ENCODE assay signal across 12 cellular contexts in the genomic region with DNA sequence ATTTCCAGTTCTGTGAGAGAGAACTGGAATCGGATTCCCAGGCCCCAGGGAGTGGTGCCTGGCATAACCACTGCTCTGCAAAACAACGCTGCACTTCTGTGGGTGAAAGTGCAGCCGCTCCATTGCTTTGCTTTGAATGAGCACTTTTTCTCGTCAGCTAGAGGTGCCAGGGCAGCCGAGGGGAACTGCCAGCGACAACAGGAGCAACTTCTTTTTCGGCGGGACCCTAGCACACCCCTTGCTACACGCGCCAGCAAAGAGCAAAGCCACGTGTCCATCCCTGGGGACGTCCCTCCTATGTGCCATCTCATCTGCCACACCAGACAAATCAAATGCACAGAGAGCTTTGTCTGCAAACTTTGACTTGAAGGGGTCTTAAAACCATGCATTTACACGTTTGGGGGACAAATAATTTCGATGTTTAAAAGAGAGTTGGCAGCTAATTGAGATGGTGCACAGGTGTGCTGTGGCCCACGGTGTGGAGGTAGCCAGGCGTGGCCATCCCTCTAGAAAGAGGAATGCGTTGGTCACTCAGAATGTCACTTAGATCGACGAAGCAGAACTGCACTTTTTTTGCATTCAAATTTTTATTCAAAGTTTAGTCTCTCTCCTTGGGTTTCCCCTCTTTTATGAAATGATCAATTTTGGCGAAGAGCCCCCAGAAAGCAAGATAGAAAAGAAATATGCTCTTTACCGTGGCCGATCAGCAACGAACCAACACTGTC.
DNase-seq lines count a peak whose midpoint lies in the region; ATAC-seq and TF ChIP-seq lines count a peak whose summit lies in the region.
"Had no signal": no experiment of that assay in that cellular context is flagged by ENCODE, and none has a peak within 500 bp of the region (broad histone marks: within the 10 kb centered on the region; RNA-seq: fewer than 3 reads in every experiment).

No MANE protein-coding gene starts in this region.

- H3K9me3 ChIP-seq in upper lobe of right lung: no peaks in the 10 kb centered on the region

- no peaks in the 10 kb centered on the region for H3K27me3 ChIP-seq in upper lobe of right lung

- no peaks in the 10 kb centered on the region for H3K36me3 ChIP-seq in upper lobe of right lung

- H3K27ac ChIP-seq in upper lobe of right lung: no peak overlapping the region
- H3K27ac ChIP-seq: KMS-11 had no signal

- intact Hi-C loops in upper lobe of right lung (cut with DNase I): no loop called here

- H3K4me3 ChIP-seq in upper lobe of right lung: no peak overlapping the region

- TF ChIP-seq POLR2A in GM18505 (IDR thresholded peaks at IDR 0.05; ENCODE audit: borderline replicate concordance, extremely low read depth, insufficient read depth, insufficient read length): no peak

- DNase-seq in germinal center (ENCODE audit: low spot score) (peak; percentile 54), retina (no peak), MV-4-11 (lab: John Stamatoyannopoulos, UW) (no peak), upper lobe of right lung (no peak), LoVo (ENCODE audit: low spot score) (no peak)
- DNase-seq: activated CD4-positive, alpha-beta T cell treated with anti-CD3 and anti-CD28 coated beads, Interleukin-2, amount 10 ng/mL, durations not matched to agents 7 days and 5 days; mesenchymal stem cell; stimulated activated naive CD8-positive, alpha-beta T cell treated with anti-CD3 and anti-CD28 coated beads, Interleukin-15, amount 100 ng/mL, for 72 hours had no signal

- ATAC-seq in GM18505 (IDR thresholded peaks at IDR 0.05; ENCODE audit: unreplicated experiment) (peak; percentile 41), GM21529 (IDR thresholded peaks at IDR 0.05; ENCODE audit: unreplicated experiment) (peak; percentile 29), HG03342 (IDR thresholded peaks at IDR 0.05; ENCODE audit: unreplicated experiment) (peak; percentile 29), upper lobe of right lung (no peak)
- ATAC-seq: stimulated activated naive CD8-positive, alpha-beta T cell treated with anti-CD3 and anti-CD28 coated beads, Interleukin-15, amount 100 ng/mL, for 72 hours had no signal

- H3K4me1 ChIP-seq in upper lobe of right lung: peaks cover 4% of the 10 kb centered on the region

- no peak for TF ChIP-seq CTCF in upper lobe of right lung (IDR thresholded peaks at IDR 0.05)
